Comparison of ENCODE assay signal across 1 cellular context in the genomic region with DNA sequence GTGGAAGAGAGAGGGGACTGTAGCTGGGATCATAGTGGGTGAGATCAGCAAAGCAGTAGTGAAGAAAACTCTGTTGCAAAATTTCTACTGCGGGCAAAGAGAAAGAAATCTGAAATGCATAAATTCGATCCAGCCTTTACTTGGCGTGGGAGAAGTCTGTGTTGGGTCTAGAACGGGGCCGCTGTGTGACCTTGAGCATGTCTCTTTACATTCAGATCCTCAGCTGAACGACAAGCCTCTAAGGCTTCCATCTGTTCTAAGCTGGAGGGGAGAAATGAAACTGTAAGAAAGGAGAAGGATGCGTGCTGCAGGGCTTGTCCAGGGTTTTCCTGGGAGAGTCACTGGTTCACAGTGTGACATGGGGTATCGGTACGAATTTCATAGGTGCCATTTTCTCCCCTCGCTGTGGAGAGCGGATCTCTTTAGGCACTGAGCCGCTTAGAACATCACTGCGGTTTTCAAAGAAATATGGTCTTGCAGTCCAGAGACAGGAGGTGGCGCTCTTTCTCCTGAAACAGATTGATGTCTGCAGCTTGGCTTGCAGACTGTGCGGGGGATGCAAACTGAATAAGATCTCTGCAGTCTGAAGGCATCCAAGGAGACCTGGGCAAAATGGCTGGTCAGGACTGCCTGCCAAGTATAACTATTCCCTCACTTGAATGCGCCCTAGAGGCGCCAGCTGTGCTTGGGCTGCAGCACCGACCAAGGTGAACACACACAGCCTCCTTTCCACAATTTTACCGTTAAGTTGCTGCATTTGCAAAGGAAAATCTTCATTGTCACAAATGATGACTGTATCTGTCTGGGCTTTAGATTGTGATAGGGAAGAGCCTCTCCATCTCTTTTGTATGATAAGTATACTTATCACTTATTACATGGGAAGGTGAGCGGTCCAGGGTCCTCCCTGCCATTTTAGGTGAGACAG.
TF ChIP-seq lines count a peak whose summit lies in the region.

No MANE protein-coding gene starts in this region.

TF ChIP-seq in GM12878, 131 proteins besides CTCF, POLR2A, EP300 and RAD21 (continued from another document and continues in another):
- TF ChIP-seq SUZ12 (IDR thresholded peaks at IDR 0.05; ENCODE audit: unreplicated experiment), result no peak
- no peak for TF ChIP-seq ZNF217 (IDR thresholded peaks at IDR 0.05)
- TF ChIP-seq MEF2A (IDR thresholded peaks at IDR 0.05; ENCODE audit: insufficient read depth, low read depth, low read length), result no peak
- no peak for TF ChIP-seq RAD51 (IDR thresholded peaks at IDR 0.05)
- TF ChIP-seq, protein P1, sequence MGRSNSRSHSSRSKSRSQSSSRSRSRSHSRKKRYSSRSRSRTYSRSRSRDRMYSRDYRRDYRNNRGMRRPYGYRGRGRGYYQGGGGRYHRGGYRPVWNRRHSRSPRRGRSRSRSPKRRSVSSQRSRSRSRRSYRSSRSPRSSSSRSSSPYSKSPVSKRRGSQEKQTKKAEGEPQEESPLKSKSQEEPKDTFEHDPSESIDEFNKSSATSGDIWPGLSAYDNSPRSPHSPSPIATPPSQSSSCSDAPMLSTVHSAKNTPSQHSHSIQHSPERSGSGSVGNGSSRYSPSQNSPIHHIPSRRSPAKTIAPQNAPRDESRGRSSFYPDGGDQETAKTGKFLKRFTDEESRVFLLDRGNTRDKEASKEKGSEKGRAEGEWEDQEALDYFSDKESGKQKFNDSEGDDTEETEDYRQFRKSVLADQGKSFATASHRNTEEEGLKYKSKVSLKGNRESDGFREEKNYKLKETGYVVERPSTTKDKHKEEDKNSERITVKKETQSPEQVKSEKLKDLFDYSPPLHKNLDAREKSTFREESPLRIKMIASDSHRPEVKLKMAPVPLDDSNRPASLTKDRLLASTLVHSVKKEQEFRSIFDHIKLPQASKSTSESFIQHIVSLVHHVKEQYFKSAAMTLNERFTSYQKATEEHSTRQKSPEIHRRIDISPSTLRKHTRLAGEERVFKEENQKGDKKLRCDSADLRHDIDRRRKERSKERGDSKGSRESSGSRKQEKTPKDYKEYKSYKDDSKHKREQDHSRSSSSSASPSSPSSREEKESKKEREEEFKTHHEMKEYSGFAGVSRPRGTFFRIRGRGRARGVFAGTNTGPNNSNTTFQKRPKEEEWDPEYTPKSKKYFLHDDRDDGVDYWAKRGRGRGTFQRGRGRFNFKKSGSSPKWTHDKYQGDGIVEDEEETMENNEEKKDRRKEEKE (IDR thresholded peaks at IDR 0.05), result no peak
- TF ChIP-seq NR2F1 (conservative IDR thresholded peaks at IDR 0.05), result no peak
- TF ChIP-seq KLF5 (IDR thresholded peaks at IDR 0.05; ENCODE audit: partially characterized antibody), result no peak
- no peak for TF ChIP-seq MTA2 (IDR thresholded peaks at IDR 0.05; ENCODE audit: low read depth)
- TF ChIP-seq IKZF2 (IDR thresholded peaks at IDR 0.05), result no peak
- TF ChIP-seq SUPT20H (IDR thresholded peaks at IDR 0.05; ENCODE audit: borderline replicate concordance, control insufficient read depth, low read depth, low read length), result no peak
- TF ChIP-seq ZNF24 (IDR thresholded peaks at IDR 0.05), result no peak
- TF ChIP-seq ZZZ3 (IDR thresholded peaks at IDR 0.05; ENCODE audit: control insufficient read depth, insufficient read length, low read depth), result no peak
- no peak for TF ChIP-seq CREM (IDR thresholded peaks at IDR 0.05; ENCODE audit: low read depth)
- TF ChIP-seq, protein P2, sequence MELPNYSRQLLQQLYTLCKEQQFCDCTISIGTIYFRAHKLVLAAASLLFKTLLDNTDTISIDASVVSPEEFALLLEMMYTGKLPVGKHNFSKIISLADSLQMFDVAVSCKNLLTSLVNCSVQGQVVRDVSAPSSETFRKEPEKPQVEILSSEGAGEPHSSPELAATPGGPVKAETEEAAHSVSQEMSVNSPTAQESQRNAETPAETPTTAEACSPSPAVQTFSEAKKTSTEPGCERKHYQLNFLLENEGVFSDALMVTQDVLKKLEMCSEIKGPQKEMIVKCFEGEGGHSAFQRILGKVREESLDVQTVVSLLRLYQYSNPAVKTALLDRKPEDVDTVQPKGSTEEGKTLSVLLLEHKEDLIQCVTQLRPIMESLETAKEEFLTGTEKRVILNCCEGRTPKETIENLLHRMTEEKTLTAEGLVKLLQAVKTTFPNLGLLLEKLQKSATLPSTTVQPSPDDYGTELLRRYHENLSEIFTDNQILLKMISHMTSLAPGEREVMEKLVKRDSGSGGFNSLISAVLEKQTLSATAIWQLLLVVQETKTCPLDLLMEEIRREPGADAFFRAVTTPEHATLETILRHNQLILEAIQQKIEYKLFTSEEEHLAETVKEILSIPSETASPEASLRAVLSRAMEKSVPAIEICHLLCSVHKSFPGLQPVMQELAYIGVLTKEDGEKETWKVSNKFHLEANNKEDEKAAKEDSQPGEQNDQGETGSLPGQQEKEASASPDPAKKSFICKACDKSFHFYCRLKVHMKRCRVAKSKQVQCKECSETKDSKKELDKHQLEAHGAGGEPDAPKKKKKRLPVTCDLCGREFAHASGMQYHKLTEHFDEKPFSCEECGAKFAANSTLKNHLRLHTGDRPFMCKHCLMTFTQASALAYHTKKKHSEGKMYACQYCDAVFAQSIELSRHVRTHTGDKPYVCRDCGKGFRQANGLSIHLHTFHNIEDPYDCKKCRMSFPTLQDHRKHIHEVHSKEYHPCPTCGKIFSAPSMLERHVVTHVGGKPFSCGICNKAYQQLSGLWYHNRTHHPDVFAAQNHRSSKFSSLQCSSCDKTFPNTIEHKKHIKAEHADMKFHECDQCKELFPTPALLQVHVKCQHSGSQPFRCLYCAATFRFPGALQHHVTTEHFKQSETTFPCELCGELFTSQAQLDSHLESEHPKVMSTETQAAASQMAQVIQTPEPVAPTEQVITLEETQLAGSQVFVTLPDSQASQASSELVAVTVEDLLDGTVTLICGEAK (IDR thresholded peaks at IDR 0.05; ENCODE audit: borderline replicate concordance), result no peak
- TF ChIP-seq EED (IDR thresholded peaks at IDR 0.05; ENCODE audit: low read depth), result no peak
- no peak for TF ChIP-seq POU2F2 (IDR thresholded peaks at IDR 0.05; ENCODE audit: borderline replicate concordance, low read depth, low read length)
- TF ChIP-seq NFXL1 (IDR thresholded peaks at IDR 0.05; ENCODE audit: borderline replicate concordance), result no peak
- TF ChIP-seq, protein P3, sequence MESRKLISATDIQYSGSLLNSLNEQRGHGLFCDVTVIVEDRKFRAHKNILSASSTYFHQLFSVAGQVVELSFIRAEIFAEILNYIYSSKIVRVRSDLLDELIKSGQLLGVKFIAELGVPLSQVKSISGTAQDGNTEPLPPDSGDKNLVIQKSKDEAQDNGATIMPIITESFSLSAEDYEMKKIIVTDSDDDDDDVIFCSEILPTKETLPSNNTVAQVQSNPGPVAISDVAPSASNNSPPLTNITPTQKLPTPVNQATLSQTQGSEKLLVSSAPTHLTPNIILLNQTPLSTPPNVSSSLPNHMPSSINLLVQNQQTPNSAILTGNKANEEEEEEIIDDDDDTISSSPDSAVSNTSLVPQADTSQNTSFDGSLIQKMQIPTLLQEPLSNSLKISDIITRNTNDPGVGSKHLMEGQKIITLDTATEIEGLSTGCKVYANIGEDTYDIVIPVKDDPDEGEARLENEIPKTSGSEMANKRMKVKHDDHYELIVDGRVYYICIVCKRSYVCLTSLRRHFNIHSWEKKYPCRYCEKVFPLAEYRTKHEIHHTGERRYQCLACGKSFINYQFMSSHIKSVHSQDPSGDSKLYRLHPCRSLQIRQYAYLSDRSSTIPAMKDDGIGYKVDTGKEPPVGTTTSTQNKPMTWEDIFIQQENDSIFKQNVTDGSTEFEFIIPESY (IDR thresholded peaks at IDR 0.05), result peak; percentile 51; the same call in 1 of the 2 replicates
- TF ChIP-seq, protein P4, sequence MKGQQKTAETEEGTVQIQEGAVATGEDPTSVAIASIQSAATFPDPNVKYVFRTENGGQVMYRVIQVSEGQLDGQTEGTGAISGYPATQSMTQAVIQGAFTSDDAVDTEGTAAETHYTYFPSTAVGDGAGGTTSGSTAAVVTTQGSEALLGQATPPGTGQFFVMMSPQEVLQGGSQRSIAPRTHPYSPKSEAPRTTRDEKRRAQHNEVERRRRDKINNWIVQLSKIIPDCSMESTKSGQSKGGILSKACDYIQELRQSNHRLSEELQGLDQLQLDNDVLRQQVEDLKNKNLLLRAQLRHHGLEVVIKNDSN (IDR thresholded peaks at IDR 0.05; ENCODE audit: borderline replicate concordance, extremely low read length, insufficient read depth, low read depth, low read length), result no peak
- TF ChIP-seq POLR2AphosphoS2 (IDR thresholded peaks at IDR 0.05; ENCODE audit: low read depth, low read length), result no peak
- no peak for TF ChIP-seq SMAD5 (IDR thresholded peaks at IDR 0.05; ENCODE audit: low read depth)
- no peak for TF ChIP-seq SREBF2 (IDR thresholded peaks at IDR 0.05; ENCODE audit: low read length)
- TF ChIP-seq KDM1A (IDR thresholded peaks at IDR 0.05; ENCODE audit: borderline replicate concordance), result no peak
- TF ChIP-seq FOS (IDR thresholded peaks at IDR 0.05; ENCODE audit: borderline replicate concordance, extremely low read depth, insufficient read length), result no peak
- no peak for TF ChIP-seq JUNB (IDR thresholded peaks at IDR 0.05)
- TF ChIP-seq, protein P5, sequence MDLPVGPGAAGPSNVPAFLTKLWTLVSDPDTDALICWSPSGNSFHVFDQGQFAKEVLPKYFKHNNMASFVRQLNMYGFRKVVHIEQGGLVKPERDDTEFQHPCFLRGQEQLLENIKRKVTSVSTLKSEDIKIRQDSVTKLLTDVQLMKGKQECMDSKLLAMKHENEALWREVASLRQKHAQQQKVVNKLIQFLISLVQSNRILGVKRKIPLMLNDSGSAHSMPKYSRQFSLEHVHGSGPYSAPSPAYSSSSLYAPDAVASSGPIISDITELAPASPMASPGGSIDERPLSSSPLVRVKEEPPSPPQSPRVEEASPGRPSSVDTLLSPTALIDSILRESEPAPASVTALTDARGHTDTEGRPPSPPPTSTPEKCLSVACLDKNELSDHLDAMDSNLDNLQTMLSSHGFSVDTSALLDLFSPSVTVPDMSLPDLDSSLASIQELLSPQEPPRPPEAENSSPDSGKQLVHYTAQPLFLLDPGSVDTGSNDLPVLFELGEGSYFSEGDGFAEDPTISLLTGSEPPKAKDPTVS (IDR thresholded peaks at IDR 0.05; ENCODE audit: low read depth, low read length), result no peak
- no peak for TF ChIP-seq PAX5 (IDR thresholded peaks at IDR 0.05; ENCODE audit: borderline replicate concordance, low read depth, low read length)
- TF ChIP-seq, protein P6, sequence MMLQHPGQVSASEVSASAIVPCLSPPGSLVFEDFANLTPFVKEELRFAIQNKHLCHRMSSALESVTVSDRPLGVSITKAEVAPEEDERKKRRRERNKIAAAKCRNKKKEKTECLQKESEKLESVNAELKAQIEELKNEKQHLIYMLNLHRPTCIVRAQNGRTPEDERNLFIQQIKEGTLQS (IDR thresholded peaks at IDR 0.05; ENCODE audit: borderline replicate concordance, extremely low read depth, low read depth, low read length), result no peak
- no peak for TF ChIP-seq SRF (IDR thresholded peaks at IDR 0.05; ENCODE audit: low read depth in 2 of 2, low read length in 2 of 2)
- TF ChIP-seq ZNF274 (IDR thresholded peaks at IDR 0.05; ENCODE audit: insufficient read depth, insufficient read length), result no peak
- TF ChIP-seq, protein P7, sequence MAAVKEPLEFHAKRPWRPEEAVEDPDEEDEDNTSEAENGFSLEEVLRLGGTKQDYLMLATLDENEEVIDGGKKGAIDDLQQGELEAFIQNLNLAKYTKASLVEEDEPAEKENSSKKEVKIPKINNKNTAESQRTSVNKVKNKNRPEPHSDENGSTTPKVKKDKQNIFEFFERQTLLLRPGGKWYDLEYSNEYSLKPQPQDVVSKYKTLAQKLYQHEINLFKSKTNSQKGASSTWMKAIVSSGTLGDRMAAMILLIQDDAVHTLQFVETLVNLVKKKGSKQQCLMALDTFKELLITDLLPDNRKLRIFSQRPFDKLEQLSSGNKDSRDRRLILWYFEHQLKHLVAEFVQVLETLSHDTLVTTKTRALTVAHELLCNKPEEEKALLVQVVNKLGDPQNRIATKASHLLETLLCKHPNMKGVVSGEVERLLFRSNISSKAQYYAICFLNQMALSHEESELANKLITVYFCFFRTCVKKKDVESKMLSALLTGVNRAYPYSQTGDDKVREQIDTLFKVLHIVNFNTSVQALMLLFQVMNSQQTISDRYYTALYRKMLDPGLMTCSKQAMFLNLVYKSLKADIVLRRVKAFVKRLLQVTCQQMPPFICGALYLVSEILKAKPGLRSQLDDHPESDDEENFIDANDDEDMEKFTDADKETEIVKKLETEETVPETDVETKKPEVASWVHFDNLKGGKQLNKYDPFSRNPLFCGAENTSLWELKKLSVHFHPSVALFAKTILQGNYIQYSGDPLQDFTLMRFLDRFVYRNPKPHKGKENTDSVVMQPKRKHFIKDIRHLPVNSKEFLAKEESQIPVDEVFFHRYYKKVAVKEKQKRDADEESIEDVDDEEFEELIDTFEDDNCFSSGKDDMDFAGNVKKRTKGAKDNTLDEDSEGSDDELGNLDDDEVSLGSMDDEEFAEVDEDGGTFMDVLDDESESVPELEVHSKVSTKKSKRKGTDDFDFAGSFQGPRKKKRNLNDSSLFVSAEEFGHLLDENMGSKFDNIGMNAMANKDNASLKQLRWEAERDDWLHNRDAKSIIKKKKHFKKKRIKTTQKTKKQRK (IDR thresholded peaks at IDR 0.05; ENCODE audit: low read depth, low read length), result no peak
- TF ChIP-seq ZBED1 (IDR thresholded peaks at IDR 0.05; ENCODE audit: borderline replicate concordance), result no peak
- TF ChIP-seq, protein P8, sequence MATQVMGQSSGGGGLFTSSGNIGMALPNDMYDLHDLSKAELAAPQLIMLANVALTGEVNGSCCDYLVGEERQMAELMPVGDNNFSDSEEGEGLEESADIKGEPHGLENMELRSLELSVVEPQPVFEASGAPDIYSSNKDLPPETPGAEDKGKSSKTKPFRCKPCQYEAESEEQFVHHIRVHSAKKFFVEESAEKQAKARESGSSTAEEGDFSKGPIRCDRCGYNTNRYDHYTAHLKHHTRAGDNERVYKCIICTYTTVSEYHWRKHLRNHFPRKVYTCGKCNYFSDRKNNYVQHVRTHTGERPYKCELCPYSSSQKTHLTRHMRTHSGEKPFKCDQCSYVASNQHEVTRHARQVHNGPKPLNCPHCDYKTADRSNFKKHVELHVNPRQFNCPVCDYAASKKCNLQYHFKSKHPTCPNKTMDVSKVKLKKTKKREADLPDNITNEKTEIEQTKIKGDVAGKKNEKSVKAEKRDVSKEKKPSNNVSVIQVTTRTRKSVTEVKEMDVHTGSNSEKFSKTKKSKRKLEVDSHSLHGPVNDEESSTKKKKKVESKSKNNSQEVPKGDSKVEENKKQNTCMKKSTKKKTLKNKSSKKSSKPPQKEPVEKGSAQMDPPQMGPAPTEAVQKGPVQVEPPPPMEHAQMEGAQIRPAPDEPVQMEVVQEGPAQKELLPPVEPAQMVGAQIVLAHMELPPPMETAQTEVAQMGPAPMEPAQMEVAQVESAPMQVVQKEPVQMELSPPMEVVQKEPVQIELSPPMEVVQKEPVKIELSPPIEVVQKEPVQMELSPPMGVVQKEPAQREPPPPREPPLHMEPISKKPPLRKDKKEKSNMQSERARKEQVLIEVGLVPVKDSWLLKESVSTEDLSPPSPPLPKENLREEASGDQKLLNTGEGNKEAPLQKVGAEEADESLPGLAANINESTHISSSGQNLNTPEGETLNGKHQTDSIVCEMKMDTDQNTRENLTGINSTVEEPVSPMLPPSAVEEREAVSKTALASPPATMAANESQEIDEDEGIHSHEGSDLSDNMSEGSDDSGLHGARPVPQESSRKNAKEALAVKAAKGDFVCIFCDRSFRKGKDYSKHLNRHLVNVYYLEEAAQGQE (IDR thresholded peaks at IDR 0.05; ENCODE audit: low read depth, low read length), result no peak
- no peak for TF ChIP-seq JUND (IDR thresholded peaks at IDR 0.05; ENCODE audit: low read depth, low read length)
- no peak for TF ChIP-seq WRNIP1 (IDR thresholded peaks at IDR 0.05; ENCODE audit: borderline replicate concordance, low read depth, low read length)
- TF ChIP-seq PML (IDR thresholded peaks at IDR 0.05; ENCODE audit: low read length), result no peak
- TF ChIP-seq ATF7 (IDR thresholded peaks at IDR 0.05; ENCODE audit: low read depth), result no peak
- TF ChIP-seq BHLHE40 (IDR thresholded peaks at IDR 0.05; ENCODE audit: borderline replicate concordance in 1 of 2, low read depth in 2 of 2, low read length in 1 of 2), result peak in 1 of 2 experiments; percentile 21; a peak in 1 of 4 replicates
- TF ChIP-seq STAT1 (conservative IDR thresholded peaks at IDR 0.05), result 0 out of 2 replicates have a peak, but pooled peaks have one; percentile 53
- peak; percentile 57 for TF ChIP-seq IKZF1 (conservative IDR thresholded peaks at IDR 0.05)
